8 cellular contexts compared by ENCODE assay signal in the genomic region with DNA sequence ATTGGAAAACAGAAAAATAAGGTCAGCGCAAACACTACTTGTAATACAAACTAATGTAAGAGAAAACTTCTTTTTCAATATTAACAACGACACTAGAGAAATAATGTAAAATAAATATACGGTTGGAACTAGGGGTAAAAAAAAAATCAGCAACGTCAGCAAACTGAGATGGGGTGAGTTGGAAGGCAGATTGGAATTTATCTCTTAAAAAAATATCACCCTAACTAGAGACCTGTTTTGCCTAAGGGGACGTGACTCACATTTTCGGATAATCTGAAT. TPM values are rescaled to one million over a fixed set of nuclear protein-coding genes. Genes with fewer than 3 reads are reported as not detected.
DNase-seq lines count a peak whose midpoint lies in the region; ATAC-seq and TF ChIP-seq lines count a peak whose summit lies in the region.

No MANE protein-coding gene starts in this region.

- CTCF ChIA-PET in HEK293 (lab: Yijun Ruan, JAX): no interaction called here

- H3K4me2 ChIP-seq in skeletal muscle satellite cell (ENCODE audit: low read length): peak overlapping the region; percentile 76

- peaks cover 9% of the 10 kb centered on the region; the same call in 1 of the 2 replicates for H3K4me1 ChIP-seq in HEK293 (ENCODE audit: control insufficient read depth, insufficient read depth, low read length)
- peaks cover 9% of the 10 kb centered on the region for H3K4me1 ChIP-seq in skeletal muscle satellite cell (ENCODE audit: control insufficient read depth, insufficient read depth, low read length)

- peak overlapping the region; percentile 99 for H3K27ac ChIP-seq in HEK293 (ENCODE audit: extremely low read depth, low read depth, low read length)

- TF ChIP-seq CTCF in HEK293 (tag by site-specific recombination; IDR thresholded peaks at IDR 0.05): no peak
- TF ChIP-seq CTCF in WI38 (IDR thresholded peaks at IDR 0.05; ENCODE audit: low read depth, low read length): no peak

- H3K36me3 ChIP-seq in HEK293 (ENCODE audit: control insufficient read depth in 2 of 2, insufficient read depth in 1 of 2, low read length in 2 of 2): no peaks in the 10 kb centered on the region; a peak in 1 of 3 replicates
- no peaks in the 10 kb centered on the region for H3K36me3 ChIP-seq in skeletal muscle satellite cell (ENCODE audit: insufficient read depth, low read length)

- H3K27me3 ChIP-seq in skeletal muscle satellite cell (ENCODE audit: control insufficient read depth, insufficient read depth, low read length): no peaks in the 10 kb centered on the region

- no peaks in the 10 kb centered on the region for H3K9me3 ChIP-seq in HEK293 (ENCODE audit: control insufficient read depth, insufficient read depth, low read depth, low read length)
- H3K9me3 ChIP-seq in skeletal muscle satellite cell (replicated peaks; ENCODE audit: low read length): no peaks in the 10 kb centered on the region

- DNase-seq in globus pallidus (ENCODE audit: low spot score): peak; percentile 3
- DNase-seq in glomerular visceral epithelial cell (ENCODE audit: extremely low spot score): no peak
- no peak for DNase-seq in GDM1 (lab: John Stamatoyannopoulos, UW)
- DNase-seq in HCEC 1CT: no peak

- POLR2A ChIA-PET in HEK293 (lab: Yijun Ruan, JAX): interaction anchor here (1.0 to 1.8 kb wide), 3 partner anchors 15 to 68 kb away, joined by 3 to 6 read pairs (median 3); no protein-coding TSS in a partner anchor

- H3K9ac ChIP-seq in skeletal muscle satellite cell (ENCODE audit: low read depth, low read length): peak overlapping the region; percentile 95

- peak overlapping the region; percentile 86 for H3K4me3 ChIP-seq in HEK293 (ENCODE audit: low read depth, low read length)
- H3K4me3 ChIP-seq in WI38 (ENCODE audit: low read depth, low read length): peak overlapping the region; percentile 88
- peak overlapping the region; percentile 80 for H3K4me3 ChIP-seq in skeletal muscle satellite cell (ENCODE audit: low read length)

- no peak for ATAC-seq in GM21528 (IDR thresholded peaks at IDR 0.05; ENCODE audit: low FRiP score, unreplicated experiment)

TF ChIP-seq in HEK293, 187 proteins besides CTCF, POLR2A, EP300 and RAD21 (continues in another document):
- TF ChIP-seq ZNF311 (tag by site-specific recombination; IDR thresholded peaks at IDR 0.05; ENCODE audit: borderline replicate concordance): no peak
- no peak for TF ChIP-seq ZNF146 (tag by site-specific recombination; IDR thresholded peaks at IDR 0.05)
- TF ChIP-seq ZSCAN30 (tag by site-specific recombination; IDR thresholded peaks at IDR 0.05): no peak
- TF ChIP-seq KLF1 (tag by site-specific recombination; IDR thresholded peaks at IDR 0.05): no peak
- TF ChIP-seq SETDB1 (IDR thresholded peaks at IDR 0.05; ENCODE audit: insufficient read length, low read length): no peak
- TF ChIP-seq ZSCAN18 (tag by site-specific recombination; IDR thresholded peaks at IDR 0.05): no peak
- TF ChIP-seq, protein P1, sequence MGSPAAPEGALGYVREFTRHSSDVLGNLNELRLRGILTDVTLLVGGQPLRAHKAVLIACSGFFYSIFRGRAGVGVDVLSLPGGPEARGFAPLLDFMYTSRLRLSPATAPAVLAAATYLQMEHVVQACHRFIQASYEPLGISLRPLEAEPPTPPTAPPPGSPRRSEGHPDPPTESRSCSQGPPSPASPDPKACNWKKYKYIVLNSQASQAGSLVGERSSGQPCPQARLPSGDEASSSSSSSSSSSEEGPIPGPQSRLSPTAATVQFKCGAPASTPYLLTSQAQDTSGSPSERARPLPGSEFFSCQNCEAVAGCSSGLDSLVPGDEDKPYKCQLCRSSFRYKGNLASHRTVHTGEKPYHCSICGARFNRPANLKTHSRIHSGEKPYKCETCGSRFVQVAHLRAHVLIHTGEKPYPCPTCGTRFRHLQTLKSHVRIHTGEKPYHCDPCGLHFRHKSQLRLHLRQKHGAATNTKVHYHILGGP (tag by site-specific recombination; IDR thresholded peaks at IDR 0.05): no peak
- no peak for TF ChIP-seq HOXA7 (CRISPR knock-in tag; IDR thresholded peaks at IDR 0.05; ENCODE audit: borderline replicate concordance)
- TF ChIP-seq, protein P2, sequence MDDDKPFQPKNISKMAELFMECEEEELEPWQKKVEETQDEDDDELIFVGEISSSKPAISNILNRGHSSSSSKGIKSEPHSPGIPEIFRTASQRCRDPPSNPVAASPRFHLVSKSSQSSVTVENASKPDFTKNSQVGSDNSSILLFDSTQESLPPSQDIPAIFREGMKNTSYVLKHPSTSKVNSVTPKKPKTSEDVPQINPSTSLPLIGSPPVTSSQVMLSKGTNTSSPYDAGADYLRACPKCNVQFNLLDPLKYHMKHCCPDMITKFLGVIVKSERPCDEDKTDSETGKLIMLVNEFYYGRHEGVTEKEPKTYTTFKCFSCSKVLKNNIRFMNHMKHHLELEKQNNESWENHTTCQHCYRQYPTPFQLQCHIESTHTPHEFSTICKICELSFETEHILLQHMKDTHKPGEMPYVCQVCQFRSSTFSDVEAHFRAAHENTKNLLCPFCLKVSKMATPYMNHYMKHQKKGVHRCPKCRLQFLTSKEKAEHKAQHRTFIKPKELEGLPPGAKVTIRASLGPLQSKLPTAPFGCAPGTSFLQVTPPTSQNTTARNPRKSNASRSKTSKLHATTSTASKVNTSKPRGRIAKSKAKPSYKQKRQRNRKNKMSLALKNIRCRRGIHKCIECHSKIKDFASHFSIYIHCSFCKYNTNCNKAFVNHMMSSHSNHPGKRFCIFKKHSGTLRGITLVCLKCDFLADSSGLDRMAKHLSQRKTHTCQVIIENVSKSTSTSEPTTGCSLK (tag by site-specific recombination; IDR thresholded peaks at IDR 0.05): no peak
- no peak for TF ChIP-seq ZNF416 (tag by site-specific recombination; IDR thresholded peaks at IDR 0.05)
- no peak for TF ChIP-seq ZNF558 (tag by site-specific recombination; IDR thresholded peaks at IDR 0.05)
- TF ChIP-seq, protein P3, sequence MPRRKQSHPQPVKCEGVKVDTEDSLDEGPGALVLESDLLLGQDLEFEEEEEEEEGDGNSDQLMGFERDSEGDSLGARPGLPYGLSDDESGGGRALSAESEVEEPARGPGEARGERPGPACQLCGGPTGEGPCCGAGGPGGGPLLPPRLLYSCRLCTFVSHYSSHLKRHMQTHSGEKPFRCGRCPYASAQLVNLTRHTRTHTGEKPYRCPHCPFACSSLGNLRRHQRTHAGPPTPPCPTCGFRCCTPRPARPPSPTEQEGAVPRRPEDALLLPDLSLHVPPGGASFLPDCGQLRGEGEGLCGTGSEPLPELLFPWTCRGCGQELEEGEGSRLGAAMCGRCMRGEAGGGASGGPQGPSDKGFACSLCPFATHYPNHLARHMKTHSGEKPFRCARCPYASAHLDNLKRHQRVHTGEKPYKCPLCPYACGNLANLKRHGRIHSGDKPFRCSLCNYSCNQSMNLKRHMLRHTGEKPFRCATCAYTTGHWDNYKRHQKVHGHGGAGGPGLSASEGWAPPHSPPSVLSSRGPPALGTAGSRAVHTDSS (tag by site-specific recombination; IDR thresholded peaks at IDR 0.05): no peak
- TF ChIP-seq, protein P4, sequence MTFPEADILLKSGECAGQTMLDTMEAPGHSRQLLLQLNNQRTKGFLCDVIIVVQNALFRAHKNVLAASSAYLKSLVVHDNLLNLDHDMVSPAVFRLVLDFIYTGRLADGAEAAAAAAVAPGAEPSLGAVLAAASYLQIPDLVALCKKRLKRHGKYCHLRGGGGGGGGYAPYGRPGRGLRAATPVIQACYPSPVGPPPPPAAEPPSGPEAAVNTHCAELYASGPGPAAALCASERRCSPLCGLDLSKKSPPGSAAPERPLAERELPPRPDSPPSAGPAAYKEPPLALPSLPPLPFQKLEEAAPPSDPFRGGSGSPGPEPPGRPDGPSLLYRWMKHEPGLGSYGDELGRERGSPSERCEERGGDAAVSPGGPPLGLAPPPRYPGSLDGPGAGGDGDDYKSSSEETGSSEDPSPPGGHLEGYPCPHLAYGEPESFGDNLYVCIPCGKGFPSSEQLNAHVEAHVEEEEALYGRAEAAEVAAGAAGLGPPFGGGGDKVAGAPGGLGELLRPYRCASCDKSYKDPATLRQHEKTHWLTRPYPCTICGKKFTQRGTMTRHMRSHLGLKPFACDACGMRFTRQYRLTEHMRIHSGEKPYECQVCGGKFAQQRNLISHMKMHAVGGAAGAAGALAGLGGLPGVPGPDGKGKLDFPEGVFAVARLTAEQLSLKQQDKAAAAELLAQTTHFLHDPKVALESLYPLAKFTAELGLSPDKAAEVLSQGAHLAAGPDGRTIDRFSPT (tag by site-specific recombination; IDR thresholded peaks at IDR 0.05): no peak
- TF ChIP-seq ZNF654 (tag by site-specific recombination; IDR thresholded peaks at IDR 0.05; ENCODE audit: low read depth): no peak
- TF ChIP-seq ATF2 (tag by site-specific recombination; IDR thresholded peaks at IDR 0.05; ENCODE audit: low read depth): 0 out of 2 replicates have a peak, but pooled peaks have one; percentile 3

RNA-seq across cellular contexts. Expression of gene UTRN, which starts 0.7 kb away (rescaled TPM):
- total RNA-seq in skeletal muscle satellite cell (2012; rRNA removed): 58.1 and 66.6 TPM in 2 replicates
